ENCODE assay signal across 2 cellular contexts in the genomic region with DNA sequence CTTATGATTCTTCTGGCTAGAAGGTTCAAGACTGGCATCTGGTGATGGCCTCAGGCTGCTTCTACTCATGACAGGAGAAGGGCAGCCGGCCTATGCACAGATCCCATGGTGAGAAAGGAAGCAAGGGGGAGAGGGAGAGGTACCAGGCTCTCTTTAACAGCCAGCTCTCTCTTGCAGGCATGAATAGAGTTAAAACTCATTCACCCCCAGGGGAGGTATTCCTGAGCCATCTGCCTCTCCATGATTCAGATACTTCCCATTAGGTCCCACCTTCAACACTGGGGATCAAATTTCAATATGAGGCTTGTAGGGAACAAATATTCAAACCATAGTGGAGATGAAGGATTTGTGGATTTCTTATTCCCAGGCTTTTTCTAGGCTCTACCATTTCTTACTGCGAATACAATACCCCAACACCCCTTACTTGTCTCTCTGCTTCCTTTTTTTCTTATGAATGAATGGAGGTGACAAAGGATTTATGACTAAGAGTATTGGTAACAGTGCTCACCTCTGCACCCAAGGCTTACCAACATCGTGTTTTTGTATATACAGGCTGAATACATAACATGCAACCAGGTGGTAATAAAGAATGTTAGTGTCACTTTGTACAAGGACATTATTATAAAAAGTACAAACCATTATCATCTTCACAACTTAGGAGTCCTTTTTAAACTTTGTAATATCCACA.
TF ChIP-seq lines count a peak whose summit lies in the region.

No MANE protein-coding gene starts in this region.

TF ChIP-seq in SK-N-SH treated with all-trans-retinoic acid at 6 μM for 48 hours, 23 proteins besides CTCF, POLR2A, EP300 and RAD21 (continued from another document):
- TF ChIP-seq POU6F1 (CRISPR knock-in tag; IDR thresholded peaks at IDR 0.05; ENCODE audit: borderline replicate concordance, low read depth) (no peak), GLIS3 (CRISPR knock-in tag; IDR thresholded peaks at IDR 0.05) (no peak), TOX (CRISPR knock-in tag; IDR thresholded peaks at IDR 0.05; ENCODE audit: borderline replicate concordance) (no peak), CSDC2 (CRISPR knock-in tag; IDR thresholded peaks at IDR 0.05) (no peak), ZNF8 (CRISPR knock-in tag; IDR thresholded peaks at IDR 0.05) (no peak), BACH2 (CRISPR knock-in tag; IDR thresholded peaks at IDR 0.05; ENCODE audit: borderline replicate concordance) (no peak), ZFP3 (CRISPR knock-in tag; IDR thresholded peaks at IDR 0.05) (no peak), ZNF70 (CRISPR knock-in tag; IDR thresholded peaks at IDR 0.05) (no peak), PPARA (CRISPR knock-in tag; IDR thresholded peaks at IDR 0.05; ENCODE audit: borderline replicate concordance) (no peak), ZNF565 (CRISPR knock-in tag; conservative IDR thresholded peaks at IDR 0.05; ENCODE audit: low read depth) (no peak), ARNTL (CRISPR knock-in tag; IDR thresholded peaks at IDR 0.05; ENCODE audit: borderline replicate concordance, low read depth) (no peak)
- TF ChIP-seq, protein P1, sequence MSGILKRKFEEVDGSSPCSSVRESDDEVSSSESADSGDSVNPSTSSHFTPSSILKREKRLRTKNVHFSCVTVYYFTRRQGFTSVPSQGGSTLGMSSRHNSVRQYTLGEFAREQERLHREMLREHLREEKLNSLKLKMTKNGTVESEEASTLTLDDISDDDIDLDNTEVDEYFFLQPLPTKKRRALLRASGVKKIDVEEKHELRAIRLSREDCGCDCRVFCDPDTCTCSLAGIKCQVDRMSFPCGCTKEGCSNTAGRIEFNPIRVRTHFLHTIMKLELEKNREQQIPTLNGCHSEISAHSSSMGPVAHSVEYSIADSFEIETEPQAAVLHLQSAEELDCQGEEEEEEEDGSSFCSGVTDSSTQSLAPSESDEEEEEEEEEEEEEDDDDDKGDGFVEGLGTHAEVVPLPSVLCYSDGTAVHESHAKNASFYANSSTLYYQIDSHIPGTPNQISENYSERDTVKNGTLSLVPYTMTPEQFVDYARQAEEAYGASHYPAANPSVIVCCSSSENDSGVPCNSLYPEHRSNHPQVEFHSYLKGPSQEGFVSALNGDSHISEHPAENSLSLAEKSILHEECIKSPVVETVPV (CRISPR knock-in tag; IDR thresholded peaks at IDR 0.05): no peak
- TF ChIP-seq, protein P2, sequence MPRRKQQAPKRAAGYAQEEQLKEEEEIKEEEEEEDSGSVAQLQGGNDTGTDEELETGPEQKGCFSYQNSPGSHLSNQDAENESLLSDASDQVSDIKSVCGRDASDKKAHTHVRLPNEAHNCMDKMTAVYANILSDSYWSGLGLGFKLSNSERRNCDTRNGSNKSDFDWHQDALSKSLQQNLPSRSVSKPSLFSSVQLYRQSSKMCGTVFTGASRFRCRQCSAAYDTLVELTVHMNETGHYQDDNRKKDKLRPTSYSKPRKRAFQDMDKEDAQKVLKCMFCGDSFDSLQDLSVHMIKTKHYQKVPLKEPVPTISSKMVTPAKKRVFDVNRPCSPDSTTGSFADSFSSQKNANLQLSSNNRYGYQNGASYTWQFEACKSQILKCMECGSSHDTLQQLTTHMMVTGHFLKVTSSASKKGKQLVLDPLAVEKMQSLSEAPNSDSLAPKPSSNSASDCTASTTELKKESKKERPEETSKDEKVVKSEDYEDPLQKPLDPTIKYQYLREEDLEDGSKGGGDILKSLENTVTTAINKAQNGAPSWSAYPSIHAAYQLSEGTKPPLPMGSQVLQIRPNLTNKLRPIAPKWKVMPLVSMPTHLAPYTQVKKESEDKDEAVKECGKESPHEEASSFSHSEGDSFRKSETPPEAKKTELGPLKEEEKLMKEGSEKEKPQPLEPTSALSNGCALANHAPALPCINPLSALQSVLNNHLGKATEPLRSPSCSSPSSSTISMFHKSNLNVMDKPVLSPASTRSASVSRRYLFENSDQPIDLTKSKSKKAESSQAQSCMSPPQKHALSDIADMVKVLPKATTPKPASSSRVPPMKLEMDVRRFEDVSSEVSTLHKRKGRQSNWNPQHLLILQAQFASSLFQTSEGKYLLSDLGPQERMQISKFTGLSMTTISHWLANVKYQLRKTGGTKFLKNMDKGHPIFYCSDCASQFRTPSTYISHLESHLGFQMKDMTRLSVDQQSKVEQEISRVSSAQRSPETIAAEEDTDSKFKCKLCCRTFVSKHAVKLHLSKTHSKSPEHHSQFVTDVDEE (CRISPR knock-in tag; IDR thresholded peaks at IDR 0.05): no peak

TF ChIP-seq in SK-N-SH, 30 proteins besides CTCF, POLR2A, EP300 and RAD21 (continued from another document):
- TF ChIP-seq, protein P3, sequence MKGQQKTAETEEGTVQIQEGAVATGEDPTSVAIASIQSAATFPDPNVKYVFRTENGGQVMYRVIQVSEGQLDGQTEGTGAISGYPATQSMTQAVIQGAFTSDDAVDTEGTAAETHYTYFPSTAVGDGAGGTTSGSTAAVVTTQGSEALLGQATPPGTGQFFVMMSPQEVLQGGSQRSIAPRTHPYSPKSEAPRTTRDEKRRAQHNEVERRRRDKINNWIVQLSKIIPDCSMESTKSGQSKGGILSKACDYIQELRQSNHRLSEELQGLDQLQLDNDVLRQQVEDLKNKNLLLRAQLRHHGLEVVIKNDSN (IDR thresholded peaks at IDR 0.05; ENCODE audit: borderline replicate concordance, low read depth): no peak
- TF ChIP-seq TCF12 (IDR thresholded peaks at IDR 0.05): no peak
- TF ChIP-seq, protein P4, sequence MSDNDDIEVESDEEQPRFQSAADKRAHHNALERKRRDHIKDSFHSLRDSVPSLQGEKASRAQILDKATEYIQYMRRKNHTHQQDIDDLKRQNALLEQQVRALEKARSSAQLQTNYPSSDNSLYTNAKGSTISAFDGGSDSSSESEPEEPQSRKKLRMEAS (IDR thresholded peaks at IDR 0.05; ENCODE audit: low read depth): no peak
